14 cellular contexts compared by ENCODE assay signal in the genomic region with DNA sequence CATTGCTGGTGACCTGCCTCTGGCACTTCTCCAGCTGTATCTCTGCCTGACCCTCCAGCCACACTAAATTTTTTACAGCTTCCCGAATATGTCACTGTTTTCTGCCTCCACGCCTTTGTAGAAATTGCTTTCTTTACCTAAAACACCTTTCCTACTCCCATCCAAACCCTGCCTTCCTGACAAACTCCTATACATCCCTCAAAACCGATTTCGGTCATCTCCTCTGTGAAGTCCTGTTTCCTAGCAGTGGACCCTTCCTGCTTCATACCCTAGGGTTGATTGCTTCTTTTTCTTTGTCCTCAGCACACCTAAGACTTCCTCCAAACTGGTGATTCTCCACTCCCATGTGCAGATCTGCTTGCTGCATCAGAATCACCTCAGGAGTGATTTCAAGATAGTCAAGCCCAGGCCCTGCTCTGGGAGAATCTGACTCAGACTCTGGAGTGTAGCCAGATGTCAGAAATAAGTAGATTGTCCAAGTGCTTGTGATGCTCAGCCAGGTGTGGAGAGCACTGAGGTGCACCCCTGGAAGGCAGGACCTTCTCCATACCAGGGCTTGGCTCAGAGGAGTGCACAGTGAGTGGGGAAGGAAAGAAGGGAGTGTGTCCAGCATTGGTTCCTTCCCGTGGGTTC.
DNase-seq lines count a peak whose midpoint lies in the region; FAIRE-seq and TF ChIP-seq lines count a peak whose summit lies in the region.
"Had no signal": no experiment of that assay in that cellular context is flagged by ENCODE, and none has a peak within 500 bp of the region (broad histone marks: within the 10 kb centered on the region; RNA-seq: fewer than 3 reads in every experiment).

No MANE protein-coding gene starts in this region.

- H3K4me3 ChIP-seq in keratinocyte (ENCODE audit: control insufficient read depth in 2 of 3, extremely low read depth in 1 of 3, insufficient read depth in 2 of 3, low read depth in 1 of 3, low read length in 3 of 3) = peak overlapping the region in 1 of 3 experiments; percentile 5
- H3K4me3 ChIP-seq in testis = no peak overlapping the region
- H3K4me3 ChIP-seq in mesendoderm (ENCODE audit: low read length) = no peak overlapping the region

- H3K27ac ChIP-seq in keratinocyte (ENCODE audit: control insufficient read depth, insufficient read depth, low read length) = peak overlapping the region; percentile 77
- no peak overlapping the region for H3K27ac ChIP-seq in testis
- no peak overlapping the region for H3K27ac ChIP-seq in mesendoderm (ENCODE audit: low read depth, low read length)
- H3K27ac ChIP-seq: C4-2B had no signal

- no peak for TF ChIP-seq POLR2A in testis (IDR thresholded peaks at IDR 0.05)

- H3K4me1 ChIP-seq in keratinocyte (ENCODE audit: control insufficient read depth, extremely low read depth, insufficient read depth, low read length) (peaks cover 22% of the 10 kb centered on the region), testis (no peaks in the 10 kb centered on the region), mesendoderm (ENCODE audit: control insufficient read depth, low read depth, low read length) (no peaks in the 10 kb centered on the region)

- no peak overlapping the region for H3K4ac ChIP-seq in mesendoderm (ENCODE audit: low read depth, low read length)

- dilution Hi-C loops in keratinocyte (cut with MboI; ENCODE audit: extremely low pct_ligation_motif_present, low sequenced_read_pairs) = loop anchor here (25.0 kb wide), 1 partner anchor 88 kb away; no protein-coding TSS in a partner anchor

- 81 to 83% methylated on average over 5 of the region's 5 CpGs for WGBS in testis, 2 donors
- 100% methylated on average over 1 of the region's 5 CpGs for WGBS in mesendoderm (ENCODE audit: extremely low coverage, insufficient coverage, low lambda C conversion rate)

- no peak overlapping the region for H2BK120ac ChIP-seq in mesendoderm (ENCODE audit: low read depth, low read length)

- H3K36me3 ChIP-seq in keratinocyte (ENCODE audit: control insufficient read depth in 2 of 2, extremely low read depth in 1 of 2, insufficient read depth in 2 of 2, low read length in 2 of 2) = no peaks in the 10 kb centered on the region
- no peaks in the 10 kb centered on the region for H3K36me3 ChIP-seq in testis (ENCODE audit: low read depth, missing control alignments)
- H3K36me3 ChIP-seq in mesendoderm (ENCODE audit: control insufficient read depth, insufficient read depth, low read length) = no peaks in the 10 kb centered on the region

- no peak overlapping the region for H3K18ac ChIP-seq in mesendoderm (ENCODE audit: low read length)

- TF ChIP-seq CTCF in keratinocyte (optimal IDR thresholded peaks at IDR 0.05 in 1 of 3, IDR thresholded peaks at IDR 0.05 in 1 of 3, conservative IDR thresholded peaks at IDR 0.05 in 1 of 3; ENCODE audit: extremely low read depth in 1 of 3, insufficient read depth in 2 of 3, low read length in 3 of 3) = no peak
- no peak for TF ChIP-seq CTCF in testis (IDR thresholded peaks at IDR 0.05)

- intact Hi-C loops in testis (cut with DNase I; ENCODE audit: low total_unique reads) = no loop called here

- FAIRE-seq in keratinocyte (lab: Jason Lieb, UNC) = peak; percentile 99

- H3K9me1 ChIP-seq in keratinocyte (ENCODE audit: control insufficient read depth, extremely low read depth, insufficient read depth, low read length) = no peaks in the 10 kb centered on the region

- no peak overlapping the region for H4K5ac ChIP-seq in mesendoderm (ENCODE audit: low read length)

- H3K79me2 ChIP-seq in keratinocyte (ENCODE audit: control insufficient read depth, insufficient read depth, low read length) (no peaks in the 10 kb centered on the region), mesendoderm (ENCODE audit: control insufficient read depth, insufficient read depth, low read length) (no peaks in the 10 kb centered on the region)

- no peak overlapping the region for H2AK5ac ChIP-seq in mesendoderm (ENCODE audit: low read length)

- no peaks in the 10 kb centered on the region for H4K20me1 ChIP-seq in keratinocyte (ENCODE audit: control insufficient read depth, extremely low read depth, insufficient read depth, low read length)

- no peak overlapping the region for H2BK15ac ChIP-seq in mesendoderm (replicated peaks; ENCODE audit: low read depth)

- H3K9me3 ChIP-seq in keratinocyte (ENCODE audit: control insufficient read depth, low read depth, low read length) = no peaks in the 10 kb centered on the region
- H3K9me3 ChIP-seq in testis = no peaks in the 10 kb centered on the region

- H3K9ac ChIP-seq in keratinocyte (ENCODE audit: control insufficient read depth, extremely low read depth, insufficient read depth, low read length) (peak overlapping the region; percentile 10), mesendoderm (ENCODE audit: low read length) (no peak overlapping the region)

- no peak overlapping the region for H3K56ac ChIP-seq in mesendoderm (ENCODE audit: low read length)

- peak overlapping the region; percentile 2 for H2AFZ ChIP-seq in keratinocyte (ENCODE audit: control insufficient read depth, low read length)

- no peak overlapping the region for H2BK5ac ChIP-seq in mesendoderm (ENCODE audit: low read length)

- DNase-seq in AG08395 (ENCODE audit: low spot score) = peak; percentile 41
- peak; percentile 38 for DNase-seq in HS-27A (ENCODE audit: low read depth)
- peak; percentile 57 for DNase-seq in astrocyte of the hippocampus (ENCODE audit: low read depth, low spot score)
- peak; percentile 69 for DNase-seq in keratinocyte (ENCODE audit: low read depth, low spot score)
- DNase-seq in activated effector memory CD4-positive, alpha-beta T cell treated with anti-CD3 and anti-CD28 coated beads, Interleukin-2, amount 50 U/mL, for 16 hours = no peak
- no peak for DNase-seq in testis
- no peak for DNase-seq in stimulated activated naive CD4-positive, alpha-beta T cell treated with Interleukin-2 at 50 U/mL for 16 hours (lab: John Stamatoyannopoulos, UW)
- no peak for DNase-seq in mesendoderm
- DNase-seq: activated CD4-positive, alpha-beta memory T cell treated with anti-CD3 and anti-CD28 coated beads for 36 hours; effector memory CD4-positive, alpha-beta T cell; naive B cell; NCI-H1694; T-cell had no signal

- H3K79me1 ChIP-seq in mesendoderm (ENCODE audit: low read length) = no peaks in the 10 kb centered on the region

- peak overlapping the region; percentile 62 for H3K4me2 ChIP-seq in keratinocyte (ENCODE audit: control insufficient read depth, extremely low read depth, insufficient read depth, low read depth, low read length)
- no peak overlapping the region for H3K4me2 ChIP-seq in mesendoderm (ENCODE audit: low read length)

- H3K27me3 ChIP-seq in keratinocyte (ENCODE audit: control insufficient read depth, extremely low read depth, insufficient read depth, low read length) (no peaks in the 10 kb centered on the region), testis (no peaks in the 10 kb centered on the region), mesendoderm (ENCODE audit: insufficient read depth, low read length, poor library complexity) (no peaks in the 10 kb centered on the region)

- H3K23ac ChIP-seq in mesendoderm (ENCODE audit: low read length) = no peak overlapping the region

- no peak overlapping the region for H4K8ac ChIP-seq in mesendoderm (ENCODE audit: low read depth, low read length)

Comparison
In these comparisons a context has a peak if more than half of its experiments do, and no peak if none do; other contexts are left out.
1. DNase-seq: peak in AG08395 (single experiment), HS-27A (single experiment), astrocyte of the hippocampus (single experiment) and keratinocyte (single experiment); none in activated effector memory CD4-positive, alpha-beta T cell treated with anti-CD3 and anti-CD28 coated beads, Interleukin-2, amount 50 U/mL, for 16 hours (single experiment), testis (single experiment), stimulated activated naive CD4-positive, alpha-beta T cell treated with Interleukin-2 at 50 U/mL for 16 hours (single experiment) and mesendoderm (single experiment).